ENCODE assay signal across 22 cellular contexts in genomic region chr11:13781153-13781552, GRCh38.
DNase-seq lines count a peak whose midpoint lies in the region; ATAC-seq and TF ChIP-seq lines count a peak whose summit lies in the region.
"Had no signal": no experiment of that assay in that cellular context is flagged by ENCODE, and none has a peak within 500 bp of the region (broad histone marks: within the 10 kb centered on the region; RNA-seq: fewer than 3 reads in every experiment).

No MANE protein-coding gene starts in this region.

- H2AFZ ChIP-seq in osteoblast (ENCODE audit: low read length): no peak overlapping the region

- no peaks in the 10 kb centered on the region for H4K20me1 ChIP-seq in osteoblast (ENCODE audit: insufficient read depth, low read length)

- peak; percentile 74 for ATAC-seq in foreskin keratinocyte
- ATAC-seq: heart right ventricle, Panc1 had no signal

- H3K9me3 ChIP-seq in osteoblast (ENCODE audit: low read depth, low read length): no peaks in the 10 kb centered on the region
- H3K9me3 ChIP-seq: heart right ventricle, neutrophil, SJSA1, tibial artery had no signal

- H3K79me2 ChIP-seq in osteoblast (ENCODE audit: insufficient read depth, low read length): no peaks in the 10 kb centered on the region

- H3K4me1 ChIP-seq in foreskin keratinocyte: no peaks in the 10 kb centered on the region
- no peaks in the 10 kb centered on the region for H3K4me1 ChIP-seq in osteoblast (ENCODE audit: insufficient read depth, low read length)
- H3K4me1 ChIP-seq: heart right ventricle, SJSA1, tibial artery had no signal

- H3K4me3 ChIP-seq in osteoblast (ENCODE audit: insufficient read depth, low read length): no peak overlapping the region
- H3K4me3 ChIP-seq: heart right ventricle, lung, SJSA1, skin epidermis, tibial artery had no signal

- no peak overlapping the region for H3K4me2 ChIP-seq in osteoblast (ENCODE audit: insufficient read depth, low read length)

- DNase-seq in DMS153 (lab: John Stamatoyannopoulos, UW): peak; percentile 79
- peak; percentile 60 for DNase-seq in ELF-1 (ENCODE audit: low read depth, low spot score)
- peak; percentile 7 for DNase-seq in NCI-H2196 treated with DMSO at 0.1 percent for 48 hours (lab: John Stamatoyannopoulos, UW; ENCODE audit: unreplicated experiment)
- peak; percentile 28 to 55 for DNase-seq in foreskin keratinocyte
- no peak for DNase-seq in osteoblast (ENCODE audit: insufficient read length, low spot score, missing footprints)
- no peak for DNase-seq in cerebellar cortex (ENCODE audit: low spot score)
- no peak for DNase-seq in HUDEP-2 (lab: John Stamatoyannopoulos, UW; ENCODE audit: unreplicated experiment in 76 of 76)
- DNase-seq: activated CD4-positive, alpha-beta T cell treated with anti-CD3 and anti-CD28 coated beads, Interleukin-2, amount 50 U/mL, for 4 hours; activated effector memory CD4-positive, alpha-beta T cell treated with anti-CD3 and anti-CD28 coated beads, Interleukin-2, amount 50 U/mL, for 16 hours; CD8-positive, alpha-beta memory T cell; EL; heart right ventricle; NCI-H2081 treated with DMSO at 0.1 percent for 48 hours; stimulated activated CD4-positive, alpha-beta T cell treated with anti-CD3 and anti-CD28 coated beads, Interleukin-4, amount 100 ng/mL, for 24 hours; T-helper 2 cell; tibial artery; WERI-Rb-1 had no signal

- no peak for TF ChIP-seq CTCF in foreskin keratinocyte (conservative IDR thresholded peaks at IDR 0.05)
- TF ChIP-seq CTCF in osteoblast (IDR thresholded peaks at IDR 0.05; ENCODE audit: extremely low read depth, low read depth, low read length): no peak

- H3K27me3 ChIP-seq in foreskin keratinocyte (peaks cover 79% of the 10 kb centered on the region), osteoblast (ENCODE audit: insufficient read depth, low read length) (no peaks in the 10 kb centered on the region)
- H3K27me3 ChIP-seq: tibial artery had no signal

- no peaks in the 10 kb centered on the region for H3K36me3 ChIP-seq in osteoblast (ENCODE audit: insufficient read depth, low read length)
- H3K36me3 ChIP-seq: heart right ventricle, neutrophil, SJSA1, tibial artery, WERI-Rb-1 had no signal

- H3K27ac ChIP-seq in foreskin keratinocyte (no peak overlapping the region), osteoblast (ENCODE audit: low read depth, low read length) (no peak overlapping the region)
- H3K27ac ChIP-seq: heart right ventricle, neutrophil, SJSA1, skin epidermis, tibial artery, WERI-Rb-1 had no signal

Comparison
In these comparisons a context has a peak if more than half of its experiments do, and no peak if none do; other contexts are left out.
1. DNase-seq: peak in DMS153 (single experiment), ELF-1 (single experiment), NCI-H2196 treated with DMSO at 0.1 percent for 48 hours (single experiment) and foreskin keratinocyte (2 of 2); none in osteoblast (single experiment), cerebellar cortex (single experiment) and HUDEP-2 (0 of 76).